ENCODE assay signal across 8 cellular contexts in the genomic region with DNA sequence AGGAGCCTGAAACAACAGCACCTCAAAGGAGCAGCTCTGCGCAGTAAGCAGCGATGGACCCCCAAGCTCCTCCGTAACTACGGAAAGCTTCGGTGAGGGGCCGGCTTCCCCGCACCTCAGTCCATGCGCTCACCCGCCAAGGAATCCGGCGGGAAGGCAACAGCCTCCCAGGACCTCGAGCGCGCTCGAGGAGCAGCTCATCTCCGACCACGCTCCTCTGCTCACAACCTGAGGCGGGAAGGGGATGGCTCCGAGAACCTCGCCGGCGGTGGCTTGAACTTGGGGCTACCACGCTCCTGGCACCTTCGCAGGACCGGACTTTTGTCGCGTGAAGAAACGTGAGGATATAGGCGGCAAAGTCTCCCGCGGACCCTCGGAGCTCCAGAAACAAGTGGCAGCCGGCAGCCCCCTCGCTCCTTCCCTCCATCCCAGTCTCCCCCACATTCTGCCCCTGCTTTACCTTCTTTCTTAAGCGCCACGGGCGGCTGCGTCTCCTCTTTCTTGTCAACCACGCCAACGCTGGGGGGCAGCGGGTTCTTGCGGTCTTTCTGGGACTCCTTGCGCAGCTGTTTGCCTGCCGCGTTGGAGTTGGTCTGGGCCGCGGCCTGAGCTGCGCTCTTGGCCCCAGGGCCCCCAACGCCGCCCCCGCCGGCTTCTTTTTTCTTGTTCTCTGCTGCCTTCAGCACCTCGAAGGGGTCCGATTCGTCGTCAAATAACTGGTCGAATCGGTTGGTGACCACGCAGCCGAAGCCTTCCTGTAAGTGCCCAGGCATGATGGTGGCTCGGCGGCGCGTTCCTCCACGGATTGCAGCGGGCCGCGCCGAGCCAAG. TPM values are rescaled to one million over a fixed set of nuclear protein-coding genes. Genes with fewer than 3 reads are reported as not detected.
DNase-seq lines count a peak whose midpoint lies in the region; ATAC-seq and TF ChIP-seq lines count a peak whose summit lies in the region.

No MANE protein-coding gene starts in this region.

- H3K9me3 ChIP-seq in effector memory CD4-positive, alpha-beta T cell (ENCODE audit: control insufficient read depth, low read length), result no peaks in the 10 kb centered on the region
- H3K9me3 ChIP-seq in mononuclear cell (ENCODE audit: low read depth, low read length), result no peaks in the 10 kb centered on the region

- no peak for TF ChIP-seq CTCF in AG04449 (IDR thresholded peaks at IDR 0.05; ENCODE audit: insufficient read depth, low read length, missing control alignments)

- H3K27me3 ChIP-seq in effector memory CD4-positive, alpha-beta T cell (replicated peaks; ENCODE audit: control insufficient read depth, insufficient read depth, low read length, poor library complexity, severe bottlenecking), result no peaks in the 10 kb centered on the region
- H3K27me3 ChIP-seq in mononuclear cell (ENCODE audit: insufficient read depth, low read length), result no peaks in the 10 kb centered on the region

- peaks cover 46% of the 10 kb centered on the region for H3K4me1 Mint-ChIP-seq in stimulated activated effector memory CD8-positive, alpha-beta T cell treated with anti-CD3 and anti-CD28 coated beads, Interleukin-12 subunit alpha, Interleukin-12 subunit beta, amount 100 ng/mL, for 72 hours

- H3K36me3 ChIP-seq in effector memory CD4-positive, alpha-beta T cell (ENCODE audit: control insufficient read depth, insufficient read depth, low read length), result peaks cover 5% of the 10 kb centered on the region

- ATAC-seq in GM19328 (IDR thresholded peaks at IDR 0.05; ENCODE audit: unreplicated experiment) (peak; percentile 6), HG03460 (IDR thresholded peaks at IDR 0.05; ENCODE audit: unreplicated experiment) (peak; percentile 3)
- peak; percentile 19 for ATAC-seq in stimulated activated effector memory CD8-positive, alpha-beta T cell treated with anti-CD3 and anti-CD28 coated beads, Interleukin-12 subunit alpha, Interleukin-12 subunit beta, amount 100 ng/mL, for 72 hours

- H3K27ac Mint-ChIP-seq in stimulated activated effector memory CD8-positive, alpha-beta T cell treated with anti-CD3 and anti-CD28 coated beads, Interleukin-12 subunit alpha, Interleukin-12 subunit beta, amount 100 ng/mL, for 72 hours, result peak overlapping the region; percentile 100

- peaks cover 69% of the 10 kb centered on the region for H3K36me3 Mint-ChIP-seq in stimulated activated effector memory CD8-positive, alpha-beta T cell treated with anti-CD3 and anti-CD28 coated beads, Interleukin-12 subunit alpha, Interleukin-12 subunit beta, amount 100 ng/mL, for 72 hours

- peak overlapping the region; percentile 99 for H3K4me3 Mint-ChIP-seq in stimulated activated effector memory CD8-positive, alpha-beta T cell treated with anti-CD3 and anti-CD28 coated beads, Interleukin-12 subunit alpha, Interleukin-12 subunit beta, amount 100 ng/mL, for 72 hours

- peaks cover 8% of the 10 kb centered on the region for H3K4me1 ChIP-seq in effector memory CD4-positive, alpha-beta T cell (ENCODE audit: control insufficient read depth, insufficient read depth, low read length, poor library complexity, severe bottlenecking)
- H3K4me1 ChIP-seq in mononuclear cell (ENCODE audit: insufficient read depth, low read length), result peaks cover 38% of the 10 kb centered on the region

- no peak for DNase-seq in AG04449 (ENCODE audit: low read depth, low spot score)
- peak; percentile 33 to 43 for DNase-seq in activated CD4-positive, alpha-beta T cell treated with anti-CD3 and anti-CD28 coated beads for 4 hours
- peak in 1 of 3 donors; percentile 1 for DNase-seq in effector memory CD4-positive, alpha-beta T cell
- DNase-seq in stimulated activated effector memory CD8-positive, alpha-beta T cell treated with anti-CD3 and anti-CD28 coated beads, Interleukin-12 subunit alpha, Interleukin-12 subunit beta, amount 100 ng/mL, for 72 hours (ENCODE audit: low spot score in 2 of 2), result peak in 1 of 2 donors; percentile 29
- DNase-seq in effector CD8-positive, alpha-beta T cell (lab: John Stamatoyannopoulos, UW), result no peak

- peak overlapping the region; percentile 75 for H3K27ac ChIP-seq in effector memory CD4-positive, alpha-beta T cell (ENCODE audit: insufficient read depth, low read length, poor library complexity, severe bottlenecking)

- H3K4me3 ChIP-seq in AG04449 (ENCODE audit: low read depth, low read length), result peak overlapping the region; percentile 91
- peak overlapping the region; percentile 99 for H3K4me3 ChIP-seq in effector memory CD4-positive, alpha-beta T cell (ENCODE audit: insufficient read depth, low read depth, low read length, poor library complexity, severe bottlenecking)
- peak overlapping the region; percentile 75 for H3K4me3 ChIP-seq in mononuclear cell (ENCODE audit: low read length)

- H3K9me3 Mint-ChIP-seq in stimulated activated effector memory CD8-positive, alpha-beta T cell treated with anti-CD3 and anti-CD28 coated beads, Interleukin-12 subunit alpha, Interleukin-12 subunit beta, amount 100 ng/mL, for 72 hours, result no peaks in the 10 kb centered on the region

- POLR2A ChIA-PET in AG04449 (lab: Yijun Ruan, JAX), result interaction anchor here (0.6 to 1.2 kb wide), 3 partner anchors 11 to 73 kb away, joined by 3 to 5 read pairs (median 3); no protein-coding TSS in a partner anchor

- CTCF ChIA-PET in AG04449 (lab: Yijun Ruan, JAX), result interaction anchor here (0.7 to 6.8 kb wide), 5 partner anchors 10 to 1237 kb away, joined by 3 to 35 read pairs (median 4); no protein-coding TSS in a partner anchor

RNA-seq across cellular contexts. Expression of a gene that starts 0.5 kb away (rescaled TPM):
- total RNA-seq in mononuclear cell, result 124 TPM

Comparison
In these comparisons a context has a peak if more than half of its experiments do, and no peak if none do; other contexts are left out.
1. DNase-seq: peak in activated CD4-positive, alpha-beta T cell treated with anti-CD3 and anti-CD28 coated beads for 4 hours (2 of 2); none in AG04449 (single experiment) and effector CD8-positive, alpha-beta T cell (single experiment).
2. Peak in every context shown above with its lines, with median percentiles within 50 percentile points of each other: H3K4me3 ChIP-seq and ATAC-seq.